20 cellular contexts compared by ENCODE assay signal in the genomic region with DNA sequence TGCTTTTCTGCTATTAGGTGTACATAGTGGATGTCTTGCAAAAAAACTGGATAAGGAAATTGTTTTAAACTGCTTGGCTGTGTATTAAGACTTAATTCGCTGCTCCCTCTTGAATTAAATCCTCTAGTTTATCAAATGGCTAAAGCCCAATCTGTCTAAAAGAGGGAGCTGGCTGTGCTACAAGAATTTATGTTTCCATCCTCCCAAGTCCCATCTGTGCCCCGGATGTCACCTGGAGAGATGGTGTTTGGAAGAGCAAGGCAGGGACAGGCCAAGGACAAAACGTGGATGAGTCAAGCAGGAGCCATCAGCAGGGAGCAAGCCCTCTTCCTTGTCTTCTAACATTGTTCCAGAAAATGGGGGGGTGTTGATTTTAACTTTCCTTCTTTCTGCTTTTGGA.
"Had no signal": no experiment of that assay in that cellular context is flagged by ENCODE, and none has a peak within 500 bp of the region (broad histone marks: within the 10 kb centered on the region; RNA-seq: fewer than 3 reads in every experiment).

No MANE protein-coding gene starts in this region.

- H3K4me3 Mint-ChIP-seq: activated CD4-positive, alpha-beta memory T cell treated with anti-CD3 and anti-CD28 coated beads, Interleukin-2, amount 10 ng/mL, durations not matched to agents 7 days and 5 days; activated naive CD4-positive, alpha-beta T cell treated with anti-CD3 and anti-CD28 coated beads, Interleukin-2, amount 50 U/mL, for 24 hours; activated T-cell treated with anti-CD3 and anti-CD28 coated beads, Interleukin-2, amount 50 U/mL, for 72 hours; T-cell had no signal

- DNase-seq: activated CD4-positive, alpha-beta memory T cell treated with anti-CD3 and anti-CD28 coated beads, Interleukin-2, amount 10 ng/mL, durations not matched to agents 7 days and 5 days; activated CD4-positive, alpha-beta T cell treated with anti-CD3 and anti-CD28 coated beads, Interleukin-2, amount 50 U/mL, for 1 hour; activated CD4-positive, CD25-positive, alpha-beta regulatory T cell; activated T-cell treated with anti-CD3 and anti-CD28 coated beads, Interleukin-2, amount 50 U/mL, for 72 hours; body of pancreas; central memory CD4-positive, alpha-beta T cell; Karpas-422; NCI-H1105 treated with DMSO at 0.1 percent for 48 hours; NCI-H1436 treated with DMSO at 0.1 percent for 48 hours; NCI-H1930; NCI-H510A treated with DMSO at 0.1 percent for 48 hours; NCI-H774; NK-92 treated with Interleukin-12 subunit alpha and Interleukin-12 subunit beta, amount 100 ng/mL, for 24 hours; OCI-M1; RPMI8226; T-cell; T-helper 2 cell; T1000 had no signal

- H3K9me3 Mint-ChIP-seq: activated CD4-positive, alpha-beta memory T cell treated with anti-CD3 and anti-CD28 coated beads, Interleukin-2, amount 10 ng/mL, durations not matched to agents 7 days and 5 days; activated naive CD4-positive, alpha-beta T cell treated with anti-CD3 and anti-CD28 coated beads, Interleukin-2, amount 50 U/mL, for 24 hours; activated T-cell treated with anti-CD3 and anti-CD28 coated beads, Interleukin-2, amount 50 U/mL, for 72 hours; activated T-helper 2 cell treated with anti-CD3 and anti-CD28 coated beads, Interferon-gamma antibody, Interleukin-2, Interleukin-4, amounts not matched to agents 10 μg/mL and 5 μg/mL and 100 μg/mL, durations not matched to agents 14 hours and 24 hours and 36 hours; T-cell had no signal

- H3K36me3 Mint-ChIP-seq: activated naive CD4-positive, alpha-beta T cell treated with anti-CD3 and anti-CD28 coated beads, Interleukin-2, amount 50 U/mL, for 24 hours; T-cell had no signal

- H3K4me1 Mint-ChIP-seq: activated CD4-positive, alpha-beta memory T cell treated with anti-CD3 and anti-CD28 coated beads, Interleukin-2, amount 10 ng/mL, durations not matched to agents 7 days and 5 days; activated naive CD4-positive, alpha-beta T cell treated with anti-CD3 and anti-CD28 coated beads, Interleukin-2, amount 50 U/mL, for 24 hours; T-cell had no signal

- H3K27ac Mint-ChIP-seq: activated CD4-positive, alpha-beta memory T cell treated with anti-CD3 and anti-CD28 coated beads, Interleukin-2, amount 10 ng/mL, durations not matched to agents 7 days and 5 days; activated naive CD4-positive, alpha-beta T cell treated with anti-CD3 and anti-CD28 coated beads, Interleukin-2, amount 50 U/mL, for 24 hours; activated T-cell treated with anti-CD3 and anti-CD28 coated beads, Interleukin-2, amount 50 U/mL, for 72 hours; activated T-helper 2 cell treated with anti-CD3 and anti-CD28 coated beads, Interferon-gamma antibody, Interleukin-2, Interleukin-4, amounts not matched to agents 10 μg/mL and 5 μg/mL and 100 μg/mL, durations not matched to agents 14 hours and 24 hours and 36 hours; T-cell had no signal
